ENCODE assay signal across 12 cellular contexts in genomic region chr1:205616563-205617293, GRCh38. TPM values are rescaled to one million over a fixed set of nuclear protein-coding genes. Genes with fewer than 3 reads are reported as not detected.
A peak's percentile ranks its signal among the peaks of the same experiment; 100 is the strongest.
DNase-seq lines count a peak whose midpoint lies in the region; ATAC-seq and TF ChIP-seq lines count a peak whose summit lies in the region.
"Had no signal": no experiment of that assay in that cellular context is flagged by ENCODE, and none has a peak within 500 bp of the region (broad histone marks: within the 10 kb centered on the region; RNA-seq: fewer than 3 reads in every experiment).

No MANE protein-coding gene starts in this region.

- H3K4me3 ChIP-seq in adrenal gland (no peak overlapping the region), H7 (ENCODE audit: insufficient read depth, low read depth, low read length) (no peak overlapping the region)

- intact Hi-C loops in adrenal gland (cut with DNase I) = no loop called here

- in situ Hi-C loops in GM13977 (cut with MboI; ENCODE audit: low pct_unique_long_range_greater_than_20kb, low sequenced_read_pairs, unreplicated experiment) = no loop called here

- no peaks in the 10 kb centered on the region for H3K4me1 ChIP-seq in adrenal gland (replicated peaks in 1 of 2)

- no peaks in the 10 kb centered on the region for H3K9me3 ChIP-seq in adrenal gland (replicated peaks in 1 of 3)

- 80 to 94% (median 86%) methylated on average over 1 of the region's 1 CpG for WGBS in adrenal gland, 4 donors

- TF ChIP-seq CTCF in GM13977 (IDR thresholded peaks at IDR 0.05; ENCODE audit: extremely low read depth, insufficient read depth, missing control alignments) (no peak), adrenal gland (IDR thresholded peaks at IDR 0.05) (no peak)

- no peak overlapping the region for H3K27ac ChIP-seq in adrenal gland

- H3K36me3 ChIP-seq in adrenal gland (replicated peaks in 1 of 2) (peaks cover 0 to 58% of the 10 kb centered on the region in 2 donors), H7 (replicated peaks; ENCODE audit: control insufficient read depth, insufficient read depth, low read length) (peaks cover 26% of the 10 kb centered on the region)

- ATAC-seq in GM19395 (IDR thresholded peaks at IDR 0.05; ENCODE audit: unreplicated experiment) (peak; percentile 67), HG03196 (IDR thresholded peaks at IDR 0.05; ENCODE audit: unreplicated experiment) (peak; percentile 81), GM21526 (IDR thresholded peaks at IDR 0.05; ENCODE audit: low FRiP score, unreplicated experiment) (no peak)

- no peak for TF ChIP-seq POLR2A in adrenal gland (IDR thresholded peaks at IDR 0.05)

- DNase-seq in GM13977 (ENCODE audit: low spot score) = peak; percentile 39
- peak; percentile 80 for DNase-seq in kidney tubule cell (ENCODE audit: low spot score)
- no peak for DNase-seq in adrenal gland
- no peak for DNase-seq in H7
- DNase-seq in NCI-H2107 treated with DMSO at 0.1 percent for 48 hours (lab: John Stamatoyannopoulos, UW; ENCODE audit: unreplicated experiment) = no peak
- DNase-seq: activated CD4-positive, alpha-beta T cell treated with anti-CD3 and anti-CD28 coated beads for 1 hour; KBM-7; midbrain; NCI-H2029 treated with DMSO at 0.1 percent for 48 hours had no signal

- H3K27me3 ChIP-seq in adrenal gland (no peaks in the 10 kb centered on the region), H7 (ENCODE audit: control insufficient read depth, insufficient read depth, low read length) (no peaks in the 10 kb centered on the region)

RNA-seq across cellular contexts. Expression of gene ELK4, which starts 15.1 kb away (rescaled TPM):
- total RNA-seq in adrenal gland = 10 to 100 TPM; 12.2 to 40.2 (median 25.5) TPM
- 1 to 10 TPM; 3.6 to 9.9 (median 4.5) TPM for polyA plus RNA-seq in adrenal gland
- total RNA-seq in H7 (2014; rRNA removed; shearing (Covaris generic)) = 13.0 and 20.1 TPM in 2 replicates

Comparison
In these comparisons a context has a peak if more than half of its experiments do, and no peak if none do; other contexts are left out.
1. DNase-seq: peak in GM13977 (single experiment) and kidney tubule cell (single experiment); none in adrenal gland (0 of 7), H7 (single experiment) and NCI-H2107 treated with DMSO at 0.1 percent for 48 hours (single experiment).